12 cellular contexts compared by ENCODE assay signal in the genomic region with DNA sequence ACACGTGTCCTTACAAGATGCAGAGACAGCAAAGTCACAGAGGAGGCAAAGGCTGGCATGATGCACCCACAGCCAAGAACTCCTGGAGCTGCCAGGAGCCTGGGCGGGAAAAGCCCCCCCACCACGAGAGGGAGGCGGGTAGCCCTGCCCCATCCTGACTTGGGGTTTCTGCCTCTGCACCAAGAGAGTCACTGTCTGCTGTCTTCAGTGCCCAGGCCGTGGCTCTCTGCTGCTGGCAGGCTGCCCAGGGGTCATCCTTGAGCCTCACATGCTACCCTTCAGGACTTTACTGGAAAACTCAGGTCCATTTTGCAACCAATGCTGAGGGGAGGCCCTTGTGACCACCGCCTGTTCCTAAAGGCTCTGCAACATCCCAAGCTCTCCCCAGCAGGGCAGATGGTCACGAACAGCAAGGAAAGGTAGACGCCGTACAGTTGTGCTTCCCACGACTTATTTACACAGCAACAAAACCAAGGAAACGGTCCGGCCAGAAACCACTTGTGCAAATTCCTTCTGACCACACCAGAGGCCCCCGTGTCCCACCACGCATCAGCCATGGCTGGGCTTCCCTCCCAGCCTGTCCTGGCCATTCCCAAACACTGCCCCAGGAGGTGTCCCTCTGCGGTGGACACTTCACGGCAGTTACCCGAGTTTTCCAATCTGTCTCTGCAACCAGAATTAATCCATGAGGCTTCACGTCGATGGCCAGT. TPM values are rescaled to one million over a fixed set of nuclear protein-coding genes. Genes with fewer than 3 reads are reported as not detected.
DNase-seq lines count a peak whose midpoint lies in the region; FAIRE-seq and TF ChIP-seq lines count a peak whose summit lies in the region.
"Had no signal": no experiment of that assay in that cellular context is flagged by ENCODE, and none has a peak within 500 bp of the region (broad histone marks: within the 10 kb centered on the region; RNA-seq: fewer than 3 reads in every experiment).

No MANE protein-coding gene starts in this region.

- no peaks in the 10 kb centered on the region for H3K4me1 Mint-ChIP-seq in mesothelial cell of epicardium
- H3K4me1 Mint-ChIP-seq: CD4-positive, alpha-beta memory T cell had no signal

- H3K27me3 ChIP-seq in OCI-LY1 (ENCODE audit: insufficient read depth, low read length): no peaks in the 10 kb centered on the region
- H3K27me3 ChIP-seq in H1 (replicated peaks in 1 of 4; ENCODE audit: control insufficient read depth in 3 of 4, extremely low read depth in 1 of 4, insufficient read depth in 3 of 4, low read length in 3 of 4): no peaks in the 10 kb centered on the region

- H3K9me3 ChIP-seq in OCI-LY1 (ENCODE audit: low read length): no peaks in the 10 kb centered on the region
- H3K9me3 ChIP-seq in H1 (ENCODE audit: insufficient read depth in 2 of 2, low read depth in 1 of 2, low read length in 1 of 2): no peaks in the 10 kb centered on the region

- FAIRE-seq in H1 (lab: Jason Lieb, UNC) (no peak), frontal cortex (lab: Jason Lieb, UNC) (no peak)

- no peaks in the 10 kb centered on the region for H4K20me1 ChIP-seq in OCI-LY1 (ENCODE audit: insufficient read depth, low read length)
- H4K20me1 ChIP-seq in H1 (replicated peaks in 1 of 2; ENCODE audit: control insufficient read depth in 1 of 2, insufficient read depth in 2 of 2, low read length in 2 of 2): peaks cover 0 to 2% of the 10 kb centered on the region in 2 experiments

- no peak for TF ChIP-seq EP300 in H1 (IDR thresholded peaks at IDR 0.05; ENCODE audit: borderline replicate concordance in 1 of 2, low read depth in 2 of 2, low read length in 2 of 2)

- no peak for TF ChIP-seq RAD21 in H1 (IDR thresholded peaks at IDR 0.05 in 1 of 2, conservative IDR thresholded peaks at IDR 0.05 in 1 of 2; ENCODE audit: low read depth in 2 of 2, low read length in 2 of 2)

- no peak overlapping the region for H2AK5ac ChIP-seq in H1 (ENCODE audit: low read depth, low read length)

- H3K79me1 ChIP-seq in H1 (ENCODE audit: low read depth, low read length): no peaks in the 10 kb centered on the region; the same call in 1 of the 2 replicates

- H3K4me2 ChIP-seq in OCI-LY1 (ENCODE audit: low read length): peak overlapping the region; percentile 62
- H3K4me2 ChIP-seq in H1 (ENCODE audit: insufficient read depth in 1 of 2, low read depth in 2 of 2, low read length in 2 of 2): no peak overlapping the region

- no peaks in the 10 kb centered on the region for H3K79me2 ChIP-seq in OCI-LY1 (ENCODE audit: insufficient read depth, low read length)
- no peaks in the 10 kb centered on the region for H3K79me2 ChIP-seq in H1 (ENCODE audit: control insufficient read depth in 1 of 2, insufficient read depth in 2 of 2, low read length in 2 of 2)

- H3K4ac ChIP-seq in H1 (replicated peaks; ENCODE audit: insufficient read length, low read depth, low read length): no peak overlapping the region

- no peak overlapping the region for H4K5ac ChIP-seq in H1 (ENCODE audit: insufficient read length, low read depth, low read length)

- H3F3A ChIP-seq in OCI-LY1 (ENCODE audit: insufficient read depth, low read length): no peaks in the 10 kb centered on the region

- H2AFZ ChIP-seq in OCI-LY1 (ENCODE audit: low read length) (no peak overlapping the region), H1 (ENCODE audit: low read length) (no peak overlapping the region)

- peaks cover 6% of the 10 kb centered on the region for H3K36me3 ChIP-seq in OCI-LY1 (ENCODE audit: insufficient read depth, low read length)
- no peaks in the 10 kb centered on the region for H3K36me3 ChIP-seq in H1 (ENCODE audit: control insufficient read depth in 2 of 4, insufficient read depth in 4 of 4, low read length in 3 of 4)

- H3K36me3 Mint-ChIP-seq in mesothelial cell of epicardium: peaks cover 18% of the 10 kb centered on the region

- H3K4me3 ChIP-seq in OCI-LY1 (ENCODE audit: low read depth, low read length, poor library complexity, severe bottlenecking) (peak overlapping the region; percentile 31), H1 (ENCODE audit: extremely low read depth in 1 of 4, insufficient read depth in 2 of 4, low read depth in 3 of 4, low read length in 4 of 4) (no peak overlapping the region)

- DNase-seq in H1 (ENCODE audit: low read depth in 1 of 2, low spot score in 2 of 2) (no peak), mesothelial cell of epicardium (ENCODE audit: low spot score in 2 of 2, unreplicated experiment in 2 of 2) (no peak), stromal cell of bone marrow (ENCODE audit: low read depth) (peak; percentile 18), GM19240 (ENCODE audit: insufficient read length, low spot score) (no peak), frontal cortex (ENCODE audit: low spot score in 2 of 2) (no peak)
- no peak for DNase-seq in activated naive CD4-positive, alpha-beta T cell treated with Interleukin-2 at 50 U/mL for 16 hours
- DNase-seq: activated T-cell treated with anti-CD3 and anti-CD28 coated beads, Interleukin-2, amount 50 U/mL, for 48 hours; CD4-positive, alpha-beta memory T cell; mammary epithelial cell; NCI-H2029 had no signal

- no peak for TF ChIP-seq POLR2A in H1 (IDR thresholded peaks at IDR 0.05; ENCODE audit: control extremely low read depth in 1 of 2, low read depth in 2 of 2, low read length in 2 of 2)

- CTCF ChIA-PET in H1 (lab: Charles Lee; ENCODE audit: partially characterized antibody): no interaction called here

- H3K27ac ChIP-seq in OCI-LY1 (ENCODE audit: low read depth, low read length, poor library complexity, severe bottlenecking) (peak overlapping the region; percentile 97), H1 (ENCODE audit: low read depth, low read length) (no peak overlapping the region)

- H3K23ac ChIP-seq in H1 (ENCODE audit: insufficient read length): no peak overlapping the region

- POLR2A ChIA-PET in H1 (lab: Charles Lee; ENCODE audit: partially characterized antibody): no interaction called here

- TF ChIP-seq CTCF in OCI-LY1 (IDR thresholded peaks at IDR 0.05; ENCODE audit: low read length): no peak
- TF ChIP-seq CTCF in H1 (IDR thresholded peaks at IDR 0.05; ENCODE audit: control extremely low read depth in 1 of 3, insufficient read depth in 1 of 3, low read depth in 1 of 3, low read length in 3 of 3): no peak
- TF ChIP-seq CTCF in mesothelial cell of epicardium (IDR thresholded peaks at IDR 0.05; ENCODE audit: unreplicated experiment): no peak

- no peak overlapping the region for H2BK12ac ChIP-seq in H1 (ENCODE audit: low read depth, low read length)

- no peak overlapping the region for H4K91ac ChIP-seq in H1 (replicated peaks; ENCODE audit: insufficient read length, low read length)

- no peaks in the 10 kb centered on the region for H3K27me3 Mint-ChIP-seq in mesothelial cell of epicardium (ENCODE audit: low read depth)
- H3K27me3 Mint-ChIP-seq: CD4-positive, alpha-beta memory T cell; stimulated activated naive CD8-positive, alpha-beta T cell treated with anti-CD3 and anti-CD28 coated beads, Interleukin-15, Interleukin-2, amounts not matched to agents 100 ng/mL and 50 ng/mL, for 24 hours had no signal

- no peaks in the 10 kb centered on the region for H3K9me2 ChIP-seq in OCI-LY1 (ENCODE audit: low read depth, low read length)

- H2BK120ac ChIP-seq in H1 (replicated peaks; ENCODE audit: low read depth, low read length): no peak overlapping the region

- H3K4me3 Mint-ChIP-seq in mesothelial cell of epicardium: no peak overlapping the region
- H3K4me3 Mint-ChIP-seq: CD4-positive, alpha-beta memory T cell; stimulated activated naive CD8-positive, alpha-beta T cell treated with anti-CD3 and anti-CD28 coated beads, Interleukin-15, Interleukin-2, amounts not matched to agents 100 ng/mL and 50 ng/mL, for 24 hours had no signal

- peak overlapping the region; percentile 30 for H3K27ac Mint-ChIP-seq in mesothelial cell of epicardium
- H3K27ac Mint-ChIP-seq: stimulated activated naive CD8-positive, alpha-beta T cell treated with anti-CD3 and anti-CD28 coated beads, Interleukin-15, Interleukin-2, amounts not matched to agents 100 ng/mL and 50 ng/mL, for 24 hours had no signal

- H3K4me1 ChIP-seq in OCI-LY1 (ENCODE audit: insufficient read depth, low read length, severe bottlenecking) (peaks cover 37% of the 10 kb centered on the region), H1 (replicated peaks in 1 of 4; ENCODE audit: control insufficient read depth in 3 of 4, insufficient read depth in 4 of 4, low read length in 3 of 4) (peaks cover 0 to 3% (median 0%) of the 10 kb centered on the region in 4 experiments; a peak in 2 of 7 replicates)

- H3K9ac ChIP-seq in OCI-LY1 (ENCODE audit: low read length) (peak overlapping the region; percentile 75), H1 (replicated peaks in 1 of 4; ENCODE audit: extremely low read depth in 1 of 4, low read depth in 3 of 4, low read length in 3 of 4) (no peak overlapping the region)

- no peak overlapping the region for H2BK20ac ChIP-seq in H1 (ENCODE audit: low read length)

- no peaks in the 10 kb centered on the region for H3K9me3 Mint-ChIP-seq in mesothelial cell of epicardium
- H3K9me3 Mint-ChIP-seq: CD4-positive, alpha-beta memory T cell; stimulated activated naive CD8-positive, alpha-beta T cell treated with anti-CD3 and anti-CD28 coated beads, Interleukin-15, Interleukin-2, amounts not matched to agents 100 ng/mL and 50 ng/mL, for 24 hours had no signal

- H4K8ac ChIP-seq in H1 (ENCODE audit: extremely low read depth, insufficient read depth, low read length): no peak overlapping the region

- H3K56ac ChIP-seq in H1 (replicated peaks; ENCODE audit: insufficient read length, low read depth, low read length): no peak overlapping the region

- H2BK5ac ChIP-seq in H1 (ENCODE audit: low read depth, low read length): peak overlapping the region; percentile 24; the same call in 1 of the 2 replicates

- no peaks in the 10 kb centered on the region for H3K23me2 ChIP-seq in H1 (ENCODE audit: low read depth, low read length)

- no peak overlapping the region for H2BK15ac ChIP-seq in H1 (ENCODE audit: low read length)

- 91% methylated on average over 19 of the region's 19 CpGs; no CpG with 5 or more reads in 1 of the 2 experiments for WGBS in H1 (ENCODE audit: extremely low coverage in 1 of 2, insufficient coverage in 1 of 2, insufficient read length in 1 of 2, insufficient replicate concordance in 2 of 2, low coverage in 1 of 2, low lambda C conversion rate in 2 of 2, missing lambda C conversion rate in 1 of 2), 2 experiments

- no peak overlapping the region for H3K18ac ChIP-seq in H1 (ENCODE audit: extremely low read depth, low read length)

- no peak overlapping the region for H3K14ac ChIP-seq in H1 (ENCODE audit: insufficient read length)

RNA-seq across cellular contexts. Expression of gene ACOX3, which starts 56.9 kb away (rescaled TPM):
- 9.9 and 10.2 TPM in 2 replicates for total RNA-seq in H1 (2021; fragmentation: NEBNext Ultra II Directional; extraction: Animal tissue kit (Norgen Biotek cat#: 25700))
- 2.5 and 4.3 TPM in 2 replicates for polyA plus RNA-seq in H1 (2011; rRNA removed)
- 3.5 TPM for polyA plus RNA-seq in H1 (2011; cell fraction: cytosol; rRNA removed)
- 4.9 TPM for polyA plus RNA-seq in H1 (2011; cell fraction: nucleus; rRNA removed)
- 5.7 to 10.4 TPM (median 7.9 TPM) in 4 replicates for polyA plus RNA-seq in H1 (2012, experiment 1 of 2)
- polyA plus RNA-seq in H1 (2012, experiment 2 of 2): 8.1 TPM
- 6.0 TPM for polyA plus RNA-seq in H1 (2013, experiment 1 of 2)
- polyA plus RNA-seq in H1 (2013, experiment 2 of 2): 5.7 TPM
- polyA minus RNA-seq in H1 (2011; rRNA and poly(A)+ RNA removed): 5.4 and 9.0 TPM in 2 replicates
- 2.1 TPM for polyA minus RNA-seq in H1 (2011; cell fraction: cytosol; rRNA and poly(A)+ RNA removed)
- polyA minus RNA-seq in H1 (2011; cell fraction: nucleus; rRNA and poly(A)+ RNA removed): 5.4 TPM
- total RNA-seq in mesothelial cell of epicardium (57.5 to 60.0 TPM (median 59.7 TPM) in 3 replicates), frontal cortex (26.1 TPM)

RNA-seq across cellular contexts. Expression of gene TRMT44, which starts 57.0 kb away (rescaled TPM):
- total RNA-seq in H1 (2021; fragmentation: NEBNext Ultra II Directional; extraction: Animal tissue kit (Norgen Biotek cat#: 25700)): 20.1 and 23.9 TPM in 2 replicates
- 8.6 and 11.6 TPM in 2 replicates for polyA plus RNA-seq in H1 (2011; rRNA removed)
- polyA plus RNA-seq in H1 (2011; cell fraction: cytosol; rRNA removed): 10.6 TPM
- 37.2 TPM for polyA plus RNA-seq in H1 (2011; cell fraction: nucleus; rRNA removed)
- 9.3 to 14.4 TPM (median 11.8 TPM) in 4 replicates for polyA plus RNA-seq in H1 (2012, experiment 1 of 2)
- 5.4 TPM for polyA plus RNA-seq in H1 (2012, experiment 2 of 2)
- polyA plus RNA-seq in H1 (2013, experiment 1 of 2): 7.4 TPM
- 7.0 TPM for polyA plus RNA-seq in H1 (2013, experiment 2 of 2)
- polyA minus RNA-seq in H1 (2011; rRNA and poly(A)+ RNA removed): 14.1 and 18.0 TPM in 2 replicates
- polyA minus RNA-seq in H1 (2011; cell fraction: cytosol; rRNA and poly(A)+ RNA removed): 19.2 TPM
- polyA minus RNA-seq in H1 (2011; cell fraction: nucleus; rRNA and poly(A)+ RNA removed): 52.7 TPM
- 37.9 to 41.7 TPM (median 41.2 TPM) in 3 replicates for total RNA-seq in mesothelial cell of epicardium
- total RNA-seq in frontal cortex: 11.8 TPM
